22 cellular contexts compared by ENCODE assay signal in genomic region chr21:33708874-33709273, GRCh38.
DNase-seq lines count a peak whose midpoint lies in the region; ATAC-seq and TF ChIP-seq lines count a peak whose summit lies in the region.
"Had no signal": no experiment of that assay in that cellular context is flagged by ENCODE, and none has a peak within 500 bp of the region (broad histone marks: within the 10 kb centered on the region; RNA-seq: fewer than 3 reads in every experiment).

No MANE protein-coding gene starts in this region.

- TF ChIP-seq POLR2A in HCT116 (IDR thresholded peaks at IDR 0.05; ENCODE audit: borderline replicate concordance, extremely low read depth, insufficient read depth, insufficient read length) (no peak), heart left ventricle (IDR thresholded peaks at IDR 0.05) (no peak)

- no peak overlapping the region for H3K4me3 ChIP-seq in GM23338
- no peak overlapping the region for H3K4me3 ChIP-seq in HCT116 (replicated peaks in 1 of 2; ENCODE audit: low read depth in 1 of 2, low read length in 2 of 2)
- no peak overlapping the region for H3K4me3 ChIP-seq in heart left ventricle
- H3K4me3 ChIP-seq: A549; BLaER1 treated with 17β-estradiol and CSF1 and Interleukin-3, amounts not matched to agents 10 nM and 100 nM; GM12878 had no signal

- H3K9me2 ChIP-seq in GM23338 (ENCODE audit: insufficient read depth) (no peaks in the 10 kb centered on the region), HCT116 (ENCODE audit: insufficient read depth) (no peaks in the 10 kb centered on the region)

- no peak for TF ChIP-seq RAD21 in HCT116 (IDR thresholded peaks at IDR 0.05; ENCODE audit: low read depth)

- H3K4me1 ChIP-seq in GM23338 (ENCODE audit: insufficient read depth): peaks cover 11% of the 10 kb centered on the region; the same call in 1 of the 2 replicates
- peaks cover 0 to 10% of the 10 kb centered on the region in 2 experiments; a peak in 2 of 4 replicates for H3K4me1 ChIP-seq in HCT116 (ENCODE audit: control insufficient read depth in 1 of 2, insufficient read depth in 2 of 2, low read length in 2 of 2)
- peaks cover 0 to 28% (median 0%) of the 10 kb centered on the region in 12 donors for H3K4me1 ChIP-seq in heart left ventricle

- H3K4me3 Mint-ChIP-seq in GM23338 (no peak overlapping the region), WTC11 (no peak overlapping the region)
- H3K4me3 Mint-ChIP-seq: CD14-positive monocyte; CD4-positive, alpha-beta memory T cell; HFFc6 had no signal

- H3K9me3 Mint-ChIP-seq in GM23338: peaks cover 24% of the 10 kb centered on the region; the same call in 2 of the 3 replicates
- peaks cover 18% of the 10 kb centered on the region for H3K9me3 Mint-ChIP-seq in WTC11

- RAD21 ChIA-PET in HCT116 (lab: Charles Lee; ENCODE audit: low non-redundant PET in 1 of 2, low total read pairs in 2 of 2, uncharacterized antibody in 2 of 2, unreplicated experiment in 2 of 2): no interaction called here

- TF ChIP-seq CTCF in GM23338 (conservative IDR thresholded peaks at IDR 0.05; ENCODE audit: low read depth in 2 of 2) (no peak), HCT116 (IDR thresholded peaks at IDR 0.05 in 2 of 3, conservative IDR thresholded peaks at IDR 0.05 in 1 of 3; ENCODE audit: borderline replicate concordance in 1 of 3, insufficient read depth in 1 of 3, low read depth in 2 of 3, low read length in 2 of 3) (no peak), WTC11 (IDR thresholded peaks at IDR 0.05) (no peak), heart left ventricle (IDR thresholded peaks at IDR 0.05) (no peak)

- no peak for ATAC-seq in GM23338
- ATAC-seq in HCT116: no peak
- ATAC-seq in WTC11: no peak
- peak; percentile 63 for ATAC-seq in left lobe of liver
- no peak for ATAC-seq in heart left ventricle
- ATAC-seq: A549, GM12878 had no signal

- intact Hi-C loops in HCT116 (cut with micrococcal nuclease): no loop called here
- intact Hi-C loops in heart left ventricle (cut with DNase I): loop anchor here in 1 of 10 donors (10.0 kb wide), 1 partner anchor 64 kb away; the partner anchor contains the start of genes CRYZL1 and ITSN1

- H3K9me3 ChIP-seq in HCT116 (ENCODE audit: control insufficient read depth in 1 of 2, insufficient read depth in 1 of 2, low read depth in 1 of 2, low read length in 2 of 2): no peaks in the 10 kb centered on the region
- H3K9me3 ChIP-seq in heart left ventricle: peaks cover 0 to 30% (median 4%) of the 10 kb centered on the region in 12 donors
- H3K9me3 ChIP-seq: BE2C had no signal

- H3K36me3 ChIP-seq in GM23338 (ENCODE audit: insufficient read depth) (no peaks in the 10 kb centered on the region), HCT116 (ENCODE audit: control insufficient read depth in 1 of 2, insufficient read depth in 2 of 2, low read length in 2 of 2) (no peaks in the 10 kb centered on the region), heart left ventricle (no peaks in the 10 kb centered on the region)
- H3K36me3 ChIP-seq: BE2C had no signal

- H3K4me1 Mint-ChIP-seq in GM23338: peaks cover 24% of the 10 kb centered on the region
- H3K4me1 Mint-ChIP-seq in WTC11: peaks cover 32% of the 10 kb centered on the region
- H3K4me1 Mint-ChIP-seq: CD14-positive monocyte had no signal

- peaks cover 29% of the 10 kb centered on the region for H3K36me3 Mint-ChIP-seq in GM23338 (ENCODE audit: low read depth)
- H3K36me3 Mint-ChIP-seq in WTC11: peaks cover 21% of the 10 kb centered on the region

- H2AFZ ChIP-seq in GM23338 (no peak overlapping the region), HCT116 (ENCODE audit: low read depth, low read length, poor library complexity, severe bottlenecking) (no peak overlapping the region)

- H4K20me1 ChIP-seq in GM23338 (replicated peaks; ENCODE audit: insufficient read depth) (no peaks in the 10 kb centered on the region), HCT116 (ENCODE audit: insufficient read depth) (no peaks in the 10 kb centered on the region)

- H3K27me3 ChIP-seq in GM23338 (ENCODE audit: insufficient read depth) (no peaks in the 10 kb centered on the region), HCT116 (ENCODE audit: insufficient read depth, low read length) (no peaks in the 10 kb centered on the region), heart left ventricle (no peaks in the 10 kb centered on the region)
- H3K27me3 ChIP-seq: BE2C; BLaER1 treated with 17β-estradiol and CSF1 and Interleukin-3, amounts not matched to agents 10 nM and 100 nM had no signal

- H3K4me2 ChIP-seq in GM23338: no peak overlapping the region
- peak overlapping the region; percentile 2; the same call in 1 of the 2 replicates for H3K4me2 ChIP-seq in HCT116 (ENCODE audit: low read length)
- H3K4me2 ChIP-seq: A549; BLaER1 treated with 17β-estradiol and CSF1 and Interleukin-3, amounts not matched to agents 10 nM and 100 nM had no signal

- H3K79me2 ChIP-seq in GM23338 (replicated peaks; ENCODE audit: insufficient read depth) (peaks cover 100% of the 10 kb centered on the region), HCT116 (ENCODE audit: insufficient read depth, low read length) (peaks cover 25% of the 10 kb centered on the region)

- H3K27me3 Mint-ChIP-seq in GM23338 (ENCODE audit: insufficient read depth, low read depth, poor library complexity) (no peaks in the 10 kb centered on the region), WTC11 (ENCODE audit: low read depth) (no peaks in the 10 kb centered on the region)
- H3K27me3 Mint-ChIP-seq: CD4-positive, alpha-beta memory T cell had no signal

- H3K27ac Mint-ChIP-seq in GM23338 (no peak overlapping the region), WTC11 (peak overlapping the region; percentile 20; the same call in 1 of the 2 replicates)
- H3K27ac Mint-ChIP-seq: CD14-positive monocyte; CD4-positive, alpha-beta memory T cell; HFFc6 had no signal

- POLR2A ChIA-PET in HCT116 (lab: Charles Lee): no interaction called here
- POLR2A ChIA-PET in WTC11 (lab: Charles Lee): no interaction called here

- CTCF ChIA-PET in HCT116 (lab: Charles Lee): no interaction called here
- CTCF ChIA-PET in WTC11 (lab: Charles Lee): no interaction called here

- WGBS in heart left ventricle, 4 donors: 98 to 99% (median 98%) methylated on average over 2 of the region's 2 CpGs

- no TSS peak for BruUV-seq in HCT116 (replicated peaks; lab: Mats Ljungman, UMichigan)

- peak overlapping the region; percentile 36; the same call in 1 of the 2 replicates for H3K27ac ChIP-seq in GM23338 (ENCODE audit: low read depth)
- no peak overlapping the region for H3K27ac ChIP-seq in HCT116 (ENCODE audit: low read depth, low read length)
- no peak overlapping the region for H3K27ac ChIP-seq in heart left ventricle
- H3K27ac ChIP-seq: A549; BLaER1 treated with 17β-estradiol and CSF1 and Interleukin-3, amounts not matched to agents 10 nM and 100 nM had no signal

- no peak overlapping the region for H3K9ac ChIP-seq in HCT116 (ENCODE audit: low read length)
- H3K9ac ChIP-seq: BLaER1 treated with 17β-estradiol and CSF1 and Interleukin-3, amounts not matched to agents 10 nM and 100 nM had no signal

- DNase-seq in GM23338 (ENCODE audit: low spot score): no peak
- DNase-seq in HCT116 (ENCODE audit: low read depth, low spot score): no peak
- no peak for DNase-seq in WTC11 (ENCODE audit: low spot score)
- DNase-seq in left lobe of liver (ENCODE audit: low spot score): no peak
- no peak for DNase-seq in DMS114 treated with DMSO at 0.1 percent for 48 hours (lab: John Stamatoyannopoulos, UW; ENCODE audit: unreplicated experiment)
- no peak for DNase-seq in CD1c-positive myeloid dendritic cell (ENCODE audit: extremely low spot score)
- DNase-seq in heart left ventricle: no peak
- DNase-seq: 8988T; ACHN; AML-193; BE2C; CD4-positive, alpha-beta memory T cell; COR-L47; DMS79; EL; GDM1; H7; HFFc6 had no signal

- H3F3A ChIP-seq in GM23338 (replicated peaks; ENCODE audit: low read depth): no peaks in the 10 kb centered on the region

TF ChIP-seq in HCT116, 20 proteins besides CTCF, POLR2A, EP300 and RAD21 (continues in another document):
- no peak for TF ChIP-seq ZNF274 (IDR thresholded peaks at IDR 0.05; ENCODE audit: low read depth, low read length)
- TF ChIP-seq MAX (IDR thresholded peaks at IDR 0.05): no peak
- TF ChIP-seq EZH2phosphoT487 (IDR thresholded peaks at IDR 0.05; ENCODE audit: borderline replicate concordance): no peak
- TF ChIP-seq CBX3 (IDR thresholded peaks at IDR 0.05; ENCODE audit: low read depth): no peak
- TF ChIP-seq CEBPB (IDR thresholded peaks at IDR 0.05; ENCODE audit: low read depth): no peak
- TF ChIP-seq FOSL1 (IDR thresholded peaks at IDR 0.05; ENCODE audit: low read depth): no peak
- no peak for TF ChIP-seq ZFX (IDR thresholded peaks at IDR 0.05)

TF ChIP-seq in WTC11, 78 proteins besides CTCF, POLR2A, EP300 and RAD21:
- TF ChIP-seq MXD4 (CRISPR knock-in tag; IDR thresholded peaks at IDR 0.05; ENCODE audit: borderline replicate concordance) (no peak), FOXP1 (CRISPR knock-in tag; IDR thresholded peaks at IDR 0.05; ENCODE audit: borderline replicate concordance) (no peak), MAX (CRISPR knock-in tag; IDR thresholded peaks at IDR 0.05) (no peak), HMGA2 (CRISPR knock-in tag; IDR thresholded peaks at IDR 0.05) (no peak)
